Comparison of ENCODE assay signal across 1 cellular context in genomic region chr17:4125552-4125951, GRCh38.
TF ChIP-seq lines count a peak whose summit lies in the region.

No MANE protein-coding gene starts in this region.

TF ChIP-seq in H1, 55 proteins besides CTCF, POLR2A, EP300 and RAD21:
- TF ChIP-seq TEAD4 (IDR thresholded peaks at IDR 0.05; ENCODE audit: low read depth, low read length) (no peak), TBP (IDR thresholded peaks at IDR 0.05; ENCODE audit: low read depth, low read length) (no peak), HDAC2 (IDR thresholded peaks at IDR 0.05; ENCODE audit: borderline replicate concordance in 1 of 2, low read depth in 2 of 2, low read length in 2 of 2) (no peak), BCL11A (IDR thresholded peaks at IDR 0.05; ENCODE audit: low read depth in 2 of 2, low read length in 2 of 2) (no peak), RFX5 (IDR thresholded peaks at IDR 0.05; ENCODE audit: borderline replicate concordance, low read depth, low read length) (no peak), SP1 (IDR thresholded peaks at IDR 0.05; ENCODE audit: low read depth, low read length) (no peak), MAFK (IDR thresholded peaks at IDR 0.05; ENCODE audit: low read depth, low read length) (no peak), TAF7 (optimal IDR thresholded peaks at IDR 0.05; ENCODE audit: borderline replicate concordance, low read depth, low read length) (no peak), EGR1 (IDR thresholded peaks at IDR 0.05; ENCODE audit: borderline replicate concordance, low read depth, low read length) (no peak), RNF2 (IDR thresholded peaks at IDR 0.05; ENCODE audit: borderline replicate concordance, low read depth, low read length, missing control alignments, poor library complexity, severe bottlenecking) (no peak), KDM1A (IDR thresholded peaks at IDR 0.05; ENCODE audit: borderline replicate concordance, low read length) (no peak), BACH1 (IDR thresholded peaks at IDR 0.05; ENCODE audit: low read length) (no peak), JUN (IDR thresholded peaks at IDR 0.05; ENCODE audit: low read depth, low read length) (no peak)
